In the genomic region with DNA sequence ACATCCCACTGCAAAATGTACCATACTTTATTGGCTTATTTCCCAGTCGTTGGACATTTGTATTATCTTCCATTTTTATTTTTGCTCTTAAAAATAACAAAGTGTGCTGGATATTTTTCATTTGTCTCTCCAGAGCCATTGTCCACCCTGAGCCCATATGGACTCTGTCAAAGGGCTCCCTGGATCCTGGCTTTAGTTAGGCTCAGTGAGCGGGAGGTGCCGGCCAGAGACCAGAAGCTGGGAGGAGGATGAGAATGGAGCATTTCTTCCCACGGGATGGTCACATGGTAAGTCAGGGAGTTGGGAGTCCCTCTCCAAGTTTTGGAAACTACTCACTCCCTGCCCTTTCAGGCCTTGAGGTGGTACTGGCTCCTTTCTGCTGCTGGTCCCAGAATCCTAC, we compare ENCODE assay signal across 2 cellular contexts.
TF ChIP-seq lines count a peak whose summit lies in the region.

No MANE protein-coding gene starts in this region.

TF ChIP-seq in GM23338, 12 proteins besides CTCF, POLR2A, EP300 and RAD21 (continued from another document and continues in another):
- TF ChIP-seq, protein P1, sequence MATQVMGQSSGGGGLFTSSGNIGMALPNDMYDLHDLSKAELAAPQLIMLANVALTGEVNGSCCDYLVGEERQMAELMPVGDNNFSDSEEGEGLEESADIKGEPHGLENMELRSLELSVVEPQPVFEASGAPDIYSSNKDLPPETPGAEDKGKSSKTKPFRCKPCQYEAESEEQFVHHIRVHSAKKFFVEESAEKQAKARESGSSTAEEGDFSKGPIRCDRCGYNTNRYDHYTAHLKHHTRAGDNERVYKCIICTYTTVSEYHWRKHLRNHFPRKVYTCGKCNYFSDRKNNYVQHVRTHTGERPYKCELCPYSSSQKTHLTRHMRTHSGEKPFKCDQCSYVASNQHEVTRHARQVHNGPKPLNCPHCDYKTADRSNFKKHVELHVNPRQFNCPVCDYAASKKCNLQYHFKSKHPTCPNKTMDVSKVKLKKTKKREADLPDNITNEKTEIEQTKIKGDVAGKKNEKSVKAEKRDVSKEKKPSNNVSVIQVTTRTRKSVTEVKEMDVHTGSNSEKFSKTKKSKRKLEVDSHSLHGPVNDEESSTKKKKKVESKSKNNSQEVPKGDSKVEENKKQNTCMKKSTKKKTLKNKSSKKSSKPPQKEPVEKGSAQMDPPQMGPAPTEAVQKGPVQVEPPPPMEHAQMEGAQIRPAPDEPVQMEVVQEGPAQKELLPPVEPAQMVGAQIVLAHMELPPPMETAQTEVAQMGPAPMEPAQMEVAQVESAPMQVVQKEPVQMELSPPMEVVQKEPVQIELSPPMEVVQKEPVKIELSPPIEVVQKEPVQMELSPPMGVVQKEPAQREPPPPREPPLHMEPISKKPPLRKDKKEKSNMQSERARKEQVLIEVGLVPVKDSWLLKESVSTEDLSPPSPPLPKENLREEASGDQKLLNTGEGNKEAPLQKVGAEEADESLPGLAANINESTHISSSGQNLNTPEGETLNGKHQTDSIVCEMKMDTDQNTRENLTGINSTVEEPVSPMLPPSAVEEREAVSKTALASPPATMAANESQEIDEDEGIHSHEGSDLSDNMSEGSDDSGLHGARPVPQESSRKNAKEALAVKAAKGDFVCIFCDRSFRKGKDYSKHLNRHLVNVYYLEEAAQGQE (IDR thresholded peaks at IDR 0.05; ENCODE audit: unreplicated experiment), result no peak
- TF ChIP-seq JUNB (IDR thresholded peaks at IDR 0.05; ENCODE audit: unreplicated experiment) (no peak), ZNF114 (CRISPR knock-in tag; IDR thresholded peaks at IDR 0.05) (no peak), ZNF331 (CRISPR knock-in tag; IDR thresholded peaks at IDR 0.05; ENCODE audit: low read depth) (no peak), CREB1 (CRISPR knock-in tag; IDR thresholded peaks at IDR 0.05; ENCODE audit: low read depth) (no peak), STAT1 (IDR thresholded peaks at IDR 0.05; ENCODE audit: unreplicated experiment) (no peak), POLR2AphosphoS5 (IDR thresholded peaks at IDR 0.05; ENCODE audit: low read depth) (no peak), ETS1 (IDR thresholded peaks at IDR 0.05) (no peak), EZH2phosphoT487 (IDR thresholded peaks at IDR 0.05; ENCODE audit: unreplicated experiment) (no peak), ZNF462 (CRISPR knock-in tag; IDR thresholded peaks at IDR 0.05) (no peak)

TF ChIP-seq in K562, 482 proteins besides CTCF, POLR2A, EP300 and RAD21 (continued from another document):
- no peak for TF ChIP-seq ZNF263 (CRISPR knock-in tag; IDR thresholded peaks at IDR 0.05; ENCODE audit: borderline replicate concordance)
- no peak for TF ChIP-seq PURB (CRISPR knock-in tag; IDR thresholded peaks at IDR 0.05; ENCODE audit: low read depth)
- no peak for TF ChIP-seq KLF16 (IDR thresholded peaks at IDR 0.05)
- no peak for TF ChIP-seq ZNF551 (CRISPR knock-in tag; IDR thresholded peaks at IDR 0.05)
- TF ChIP-seq, protein P2, sequence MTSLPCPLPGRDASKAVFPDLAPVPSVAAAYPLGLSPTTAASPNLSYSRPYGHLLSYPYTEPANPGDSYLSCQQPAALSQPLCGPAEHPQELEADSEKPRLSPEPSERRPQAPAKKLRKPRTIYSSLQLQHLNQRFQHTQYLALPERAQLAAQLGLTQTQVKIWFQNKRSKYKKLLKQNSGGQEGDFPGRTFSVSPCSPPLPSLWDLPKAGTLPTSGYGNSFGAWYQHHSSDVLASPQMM (CRISPR knock-in tag; IDR thresholded peaks at IDR 0.05), result no peak
- no peak for TF ChIP-seq MLX (CRISPR knock-in tag; conservative IDR thresholded peaks at IDR 0.05)
- TF ChIP-seq, protein P3, sequence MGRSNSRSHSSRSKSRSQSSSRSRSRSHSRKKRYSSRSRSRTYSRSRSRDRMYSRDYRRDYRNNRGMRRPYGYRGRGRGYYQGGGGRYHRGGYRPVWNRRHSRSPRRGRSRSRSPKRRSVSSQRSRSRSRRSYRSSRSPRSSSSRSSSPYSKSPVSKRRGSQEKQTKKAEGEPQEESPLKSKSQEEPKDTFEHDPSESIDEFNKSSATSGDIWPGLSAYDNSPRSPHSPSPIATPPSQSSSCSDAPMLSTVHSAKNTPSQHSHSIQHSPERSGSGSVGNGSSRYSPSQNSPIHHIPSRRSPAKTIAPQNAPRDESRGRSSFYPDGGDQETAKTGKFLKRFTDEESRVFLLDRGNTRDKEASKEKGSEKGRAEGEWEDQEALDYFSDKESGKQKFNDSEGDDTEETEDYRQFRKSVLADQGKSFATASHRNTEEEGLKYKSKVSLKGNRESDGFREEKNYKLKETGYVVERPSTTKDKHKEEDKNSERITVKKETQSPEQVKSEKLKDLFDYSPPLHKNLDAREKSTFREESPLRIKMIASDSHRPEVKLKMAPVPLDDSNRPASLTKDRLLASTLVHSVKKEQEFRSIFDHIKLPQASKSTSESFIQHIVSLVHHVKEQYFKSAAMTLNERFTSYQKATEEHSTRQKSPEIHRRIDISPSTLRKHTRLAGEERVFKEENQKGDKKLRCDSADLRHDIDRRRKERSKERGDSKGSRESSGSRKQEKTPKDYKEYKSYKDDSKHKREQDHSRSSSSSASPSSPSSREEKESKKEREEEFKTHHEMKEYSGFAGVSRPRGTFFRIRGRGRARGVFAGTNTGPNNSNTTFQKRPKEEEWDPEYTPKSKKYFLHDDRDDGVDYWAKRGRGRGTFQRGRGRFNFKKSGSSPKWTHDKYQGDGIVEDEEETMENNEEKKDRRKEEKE (IDR thresholded peaks at IDR 0.05; ENCODE audit: borderline replicate concordance in 1 of 2, control insufficient read depth in 1 of 2, low read depth in 2 of 2, low read length in 1 of 2), result no peak
- TF ChIP-seq FOXM1 (IDR thresholded peaks at IDR 0.05; ENCODE audit: low read depth), result no peak
- no peak for TF ChIP-seq FOXM1 (CRISPR knock-in tag; IDR thresholded peaks at IDR 0.05; ENCODE audit: low read depth)
